29 cellular contexts compared by ENCODE assay signal in genomic region chr14:67537736-67538135, GRCh38. TPM values are rescaled to one million over a fixed set of nuclear protein-coding genes. Genes with fewer than 3 reads are reported as not detected.
"Had no signal": no experiment of that assay in that cellular context is flagged by ENCODE, and none has a peak within 500 bp of the region (broad histone marks: within the 10 kb centered on the region; RNA-seq: fewer than 3 reads in every experiment).

No MANE protein-coding gene starts in this region.

- ATAC-seq: activated CD8-positive, alpha-beta T cell treated with anti-CD3 and anti-CD28 coated beads for 36 hours; activated T-cell treated with anti-CD3 and anti-CD28 coated beads, Interleukin-2, amount 50 U/mL, for 72 hours; activated T-helper 17 cell treated with anti-CD3 and anti-CD28 coated beads, Interleukin-2, amount 50 U/mL, for 72 hours; PC-3 had no signal

- H3K4me1 ChIP-seq: SJCRH30 had no signal

- DNase-seq: activated CD4-positive, alpha-beta T cell treated with anti-CD3 and anti-CD28 coated beads, Interleukin-2, amount 10 ng/mL, durations not matched to agents 24 days and 14 days; activated CD4-positive, alpha-beta T cell treated with anti-CD3 and anti-CD28 coated beads, Interleukin-2, amount 50 U/mL, for 4 hours; activated CD8-positive, alpha-beta T cell treated with anti-CD3 and anti-CD28 coated beads for 36 hours; activated effector memory CD4-positive, alpha-beta T cell treated with anti-CD3 and anti-CD28 coated beads, Interleukin-2, amount 50 U/mL, for 16 hours; activated naive CD4-positive, alpha-beta T cell; activated naive CD4-positive, alpha-beta T cell treated with anti-CD3 and anti-CD28 coated beads, Interleukin-2, amount 50 U/mL, for 16 hours; activated naive CD8-positive, alpha-beta T cell treated with anti-CD3 and anti-CD28 coated beads for 36 hours; activated T-cell treated with anti-CD3 and anti-CD28 coated beads, Interleukin-2, amount 50 U/mL, for 1 hour; activated T-cell treated with anti-CD3 and anti-CD28 coated beads, Interleukin-2, amount 50 U/mL, for 72 hours; amniotic stem cell; MM.1S; MV-4-11; NCI-H1092; NCI-H1436 treated with DMSO at 0.1 percent for 48 hours; NCI-H1694 treated with DMSO at 0.1 percent for 48 hours; NCI-H2029; NCI-H510A; NCI-H526; NCI-H774; PC-3; Right ventricle myocardium superior; SJCRH30; T1000 had no signal

- H3K4me3 ChIP-seq: ascending aorta, cardiac muscle cell, SJCRH30, SK-N-MC had no signal

- H3K27ac ChIP-seq: ascending aorta, cardiac muscle cell, KMS-11, SJCRH30, SK-N-MC had no signal

- H3K9me3 ChIP-seq: ascending aorta, SJCRH30 had no signal

- H3K36me3 ChIP-seq: ascending aorta, cardiac muscle cell, SJCRH30 had no signal

- H3K27me3 ChIP-seq: ascending aorta, cardiac muscle cell, SJCRH30 had no signal

RNA-seq across cellular contexts. Expression of gene TMEM229B, which starts 49.2 kb away (rescaled TPM):
- total RNA-seq: LHCN-M2, PC-3, SJCRH30 had no signal
